1 cellular context compared by ENCODE assay signal in the genomic region with DNA sequence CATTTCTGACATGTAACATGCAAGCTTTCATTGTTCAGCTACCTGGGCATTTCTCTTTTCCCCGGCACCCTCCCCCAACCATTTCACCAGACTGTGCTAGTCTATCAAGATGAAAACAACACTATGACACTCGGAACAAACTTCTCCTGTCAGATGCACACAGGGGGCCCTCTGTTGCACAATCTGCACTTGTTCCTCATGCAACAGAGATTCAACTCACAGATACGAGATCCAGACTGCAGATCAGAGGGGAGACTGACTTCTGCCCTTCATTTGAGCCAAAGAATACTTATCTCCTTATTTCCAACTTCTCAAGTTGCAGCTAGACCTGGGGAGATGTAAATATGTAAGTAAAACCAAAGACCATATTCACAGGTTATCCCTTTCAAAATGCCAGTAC.
TF ChIP-seq lines count a peak whose summit lies in the region.

No MANE protein-coding gene starts in this region.

TF ChIP-seq in HepG2, 621 proteins besides CTCF, POLR2A, EP300 and RAD21 (continued from another document):
- TF ChIP-seq PITX1 (CRISPR knock-in tag; IDR thresholded peaks at IDR 0.05) (peak; percentile 60; the same call in 1 of the 2 replicates), TOE1 (CRISPR knock-in tag; IDR thresholded peaks at IDR 0.05) (no peak), ZNF552 (CRISPR knock-in tag; IDR thresholded peaks at IDR 0.05; ENCODE audit: borderline replicate concordance) (no peak), ZNF296 (CRISPR knock-in tag; conservative IDR thresholded peaks at IDR 0.05) (no peak), ARNT2 (CRISPR knock-in tag; IDR thresholded peaks at IDR 0.05; ENCODE audit: low read depth) (no peak), ZMYM4 (CRISPR knock-in tag; IDR thresholded peaks at IDR 0.05) (peak; percentile 90), NFKBIZ (CRISPR knock-in tag; IDR thresholded peaks at IDR 0.05) (no peak), ZNF432 (CRISPR knock-in tag; IDR thresholded peaks at IDR 0.05; ENCODE audit: borderline replicate concordance) (no peak), SP140L (CRISPR knock-in tag; IDR thresholded peaks at IDR 0.05; ENCODE audit: borderline replicate concordance) (no peak), ZNF367 (CRISPR knock-in tag; IDR thresholded peaks at IDR 0.05; ENCODE audit: borderline replicate concordance) (no peak), KLF6 (CRISPR knock-in tag; IDR thresholded peaks at IDR 0.05) (no peak)
- TF ChIP-seq, protein P1, sequence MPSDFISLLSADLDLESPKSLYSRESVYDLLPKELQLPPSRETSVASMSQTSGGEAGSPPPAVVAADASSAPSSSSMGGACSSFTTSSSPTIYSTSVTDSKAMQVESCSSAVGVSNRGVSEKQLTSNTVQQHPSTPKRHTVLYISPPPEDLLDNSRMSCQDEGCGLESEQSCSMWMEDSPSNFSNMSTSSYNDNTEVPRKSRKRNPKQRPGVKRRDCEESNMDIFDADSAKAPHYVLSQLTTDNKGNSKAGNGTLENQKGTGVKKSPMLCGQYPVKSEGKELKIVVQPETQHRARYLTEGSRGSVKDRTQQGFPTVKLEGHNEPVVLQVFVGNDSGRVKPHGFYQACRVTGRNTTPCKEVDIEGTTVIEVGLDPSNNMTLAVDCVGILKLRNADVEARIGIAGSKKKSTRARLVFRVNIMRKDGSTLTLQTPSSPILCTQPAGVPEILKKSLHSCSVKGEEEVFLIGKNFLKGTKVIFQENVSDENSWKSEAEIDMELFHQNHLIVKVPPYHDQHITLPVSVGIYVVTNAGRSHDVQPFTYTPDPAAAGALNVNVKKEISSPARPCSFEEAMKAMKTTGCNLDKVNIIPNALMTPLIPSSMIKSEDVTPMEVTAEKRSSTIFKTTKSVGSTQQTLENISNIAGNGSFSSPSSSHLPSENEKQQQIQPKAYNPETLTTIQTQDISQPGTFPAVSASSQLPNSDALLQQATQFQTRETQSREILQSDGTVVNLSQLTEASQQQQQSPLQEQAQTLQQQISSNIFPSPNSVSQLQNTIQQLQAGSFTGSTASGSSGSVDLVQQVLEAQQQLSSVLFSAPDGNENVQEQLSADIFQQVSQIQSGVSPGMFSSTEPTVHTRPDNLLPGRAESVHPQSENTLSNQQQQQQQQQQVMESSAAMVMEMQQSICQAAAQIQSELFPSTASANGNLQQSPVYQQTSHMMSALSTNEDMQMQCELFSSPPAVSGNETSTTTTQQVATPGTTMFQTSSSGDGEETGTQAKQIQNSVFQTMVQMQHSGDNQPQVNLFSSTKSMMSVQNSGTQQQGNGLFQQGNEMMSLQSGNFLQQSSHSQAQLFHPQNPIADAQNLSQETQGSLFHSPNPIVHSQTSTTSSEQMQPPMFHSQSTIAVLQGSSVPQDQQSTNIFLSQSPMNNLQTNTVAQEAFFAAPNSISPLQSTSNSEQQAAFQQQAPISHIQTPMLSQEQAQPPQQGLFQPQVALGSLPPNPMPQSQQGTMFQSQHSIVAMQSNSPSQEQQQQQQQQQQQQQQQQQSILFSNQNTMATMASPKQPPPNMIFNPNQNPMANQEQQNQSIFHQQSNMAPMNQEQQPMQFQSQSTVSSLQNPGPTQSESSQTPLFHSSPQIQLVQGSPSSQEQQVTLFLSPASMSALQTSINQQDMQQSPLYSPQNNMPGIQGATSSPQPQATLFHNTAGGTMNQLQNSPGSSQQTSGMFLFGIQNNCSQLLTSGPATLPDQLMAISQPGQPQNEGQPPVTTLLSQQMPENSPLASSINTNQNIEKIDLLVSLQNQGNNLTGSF (CRISPR knock-in tag; IDR thresholded peaks at IDR 0.05) = no peak
- TF ChIP-seq, protein P2, sequence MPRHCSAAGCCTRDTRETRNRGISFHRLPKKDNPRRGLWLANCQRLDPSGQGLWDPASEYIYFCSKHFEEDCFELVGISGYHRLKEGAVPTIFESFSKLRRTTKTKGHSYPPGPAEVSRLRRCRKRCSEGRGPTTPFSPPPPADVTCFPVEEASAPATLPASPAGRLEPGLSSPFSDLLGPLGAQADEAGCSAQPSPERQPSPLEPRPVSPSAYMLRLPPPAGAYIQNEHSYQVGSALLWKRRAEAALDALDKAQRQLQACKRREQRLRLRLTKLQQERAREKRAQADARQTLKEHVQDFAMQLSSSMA (CRISPR knock-in tag; IDR thresholded peaks at IDR 0.05) = no peak
- TF ChIP-seq, protein P3, sequence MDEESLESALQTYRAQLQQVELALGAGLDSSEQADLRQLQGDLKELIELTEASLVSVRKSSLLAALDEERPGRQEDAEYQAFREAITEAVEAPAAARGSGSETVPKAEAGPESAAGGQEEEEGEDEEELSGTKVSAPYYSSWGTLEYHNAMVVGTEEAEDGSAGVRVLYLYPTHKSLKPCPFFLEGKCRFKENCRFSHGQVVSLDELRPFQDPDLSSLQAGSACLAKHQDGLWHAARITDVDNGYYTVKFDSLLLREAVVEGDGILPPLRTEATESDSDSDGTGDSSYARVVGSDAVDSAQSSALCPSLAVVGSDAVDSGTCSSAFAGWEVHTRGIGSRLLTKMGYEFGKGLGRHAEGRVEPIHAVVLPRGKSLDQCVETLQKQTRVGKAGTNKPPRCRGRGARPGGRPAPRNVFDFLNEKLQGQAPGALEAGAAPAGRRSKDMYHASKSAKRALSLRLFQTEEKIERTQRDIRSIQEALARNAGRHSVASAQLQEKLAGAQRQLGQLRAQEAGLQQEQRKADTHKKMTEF (CRISPR knock-in tag; IDR thresholded peaks at IDR 0.05) = peak; percentile 84
TF ChIP-seq in HepG2: peak in this region for 144.
